ENCODE assay signal across 28 cellular contexts in genomic region chr20:57939499-57939898, GRCh38.
A peak's percentile ranks its signal among the peaks of the same experiment; 100 is the strongest.
DNase-seq lines count a peak whose midpoint lies in the region; ATAC-seq, FAIRE-seq and TF ChIP-seq lines count a peak whose summit lies in the region.
"Had no signal": no experiment of that assay in that cellular context is flagged by ENCODE, and none has a peak within 500 bp of the region (broad histone marks: within the 10 kb centered on the region; RNA-seq: fewer than 3 reads in every experiment).

No MANE protein-coding gene starts in this region.

- H3K27ac ChIP-seq in 22Rv1 (peak overlapping the region; percentile 95), upper lobe of right lung (no peak overlapping the region)
- H3K27ac ChIP-seq in effector memory CD4-positive, alpha-beta T cell (ENCODE audit: insufficient read depth, low read length, poor library complexity, severe bottlenecking): no peak overlapping the region
- H3K27ac ChIP-seq: BLaER1 treated with 17β-estradiol and CSF1 and Interleukin-3, amounts not matched to agents 10 nM and 100 nM; KMS-11; SK-N-MC had no signal

- H3K4me3 ChIP-seq in upper lobe of right lung: no peak overlapping the region
- no peak overlapping the region for H3K4me3 ChIP-seq in effector memory CD4-positive, alpha-beta T cell (ENCODE audit: insufficient read depth, low read depth, low read length, poor library complexity, severe bottlenecking)
- H3K4me3 ChIP-seq: A549; BLaER1 treated with 17β-estradiol and CSF1 and Interleukin-3, amounts not matched to agents 10 nM and 100 nM; GM23338; SK-N-MC had no signal

- intact Hi-C loops in upper lobe of right lung (cut with DNase I): no loop called here

- no peaks in the 10 kb centered on the region for H3K9me3 ChIP-seq in upper lobe of right lung
- no peaks in the 10 kb centered on the region for H3K9me3 ChIP-seq in effector memory CD4-positive, alpha-beta T cell (ENCODE audit: control insufficient read depth, low read length)
- H3K9me3 ChIP-seq: A549 had no signal

- POLR2A ChIA-PET in T-cell (lab: Charles Lee): no interaction called here

- H3K4me1 Mint-ChIP-seq in endothelial cell (ENCODE audit: unreplicated experiment) (peaks cover 37% of the 10 kb centered on the region), nephron (peaks cover 52% of the 10 kb centered on the region), T-cell (peaks cover 0 to 7% (median 3%) of the 10 kb centered on the region in 3 donors)
- H3K4me1 Mint-ChIP-seq: IgD-negative memory B cell had no signal

- H3K36me3 ChIP-seq in upper lobe of right lung: no peaks in the 10 kb centered on the region
- H3K36me3 ChIP-seq in effector memory CD4-positive, alpha-beta T cell (ENCODE audit: control insufficient read depth, insufficient read depth, low read length): no peaks in the 10 kb centered on the region
- H3K36me3 ChIP-seq: BLaER1 treated with 17β-estradiol and CSF1 and Interleukin-3, amounts not matched to agents 10 nM and 100 nM had no signal

- H3K27ac Mint-ChIP-seq in endothelial cell (ENCODE audit: unreplicated experiment) (peak overlapping the region; percentile 32), nephron (peak overlapping the region in 2 of 3 experiments; percentile 65 to 94), T-cell (no peak overlapping the region)
- H3K27ac Mint-ChIP-seq: CD4-positive, alpha-beta T cell; GM23338 had no signal

- H3K27me3 Mint-ChIP-seq in endothelial cell (ENCODE audit: unreplicated experiment): peaks cover 10% of the 10 kb centered on the region
- H3K27me3 Mint-ChIP-seq in nephron (ENCODE audit: low read depth): peaks cover 22% of the 10 kb centered on the region
- peaks cover 10 to 13% of the 10 kb centered on the region in 2 donors for H3K27me3 Mint-ChIP-seq in T-cell

- CTCF ChIA-PET in T-cell (lab: Charles Lee): no interaction called here

- H3K27me3 ChIP-seq in upper lobe of right lung: no peaks in the 10 kb centered on the region
- no peaks in the 10 kb centered on the region for H3K27me3 ChIP-seq in effector memory CD4-positive, alpha-beta T cell (replicated peaks; ENCODE audit: control insufficient read depth, insufficient read depth, low read length, poor library complexity, severe bottlenecking)
- H3K27me3 ChIP-seq: BLaER1 treated with 17β-estradiol and CSF1 and Interleukin-3, amounts not matched to agents 10 nM and 100 nM had no signal

- ATAC-seq in upper lobe of right lung (no peak), T-cell (replicated peaks in 1 of 4) (no peak)

- H3K4me3 Mint-ChIP-seq in endothelial cell (ENCODE audit: unreplicated experiment) (peak overlapping the region; percentile 19), nephron (no peak overlapping the region), T-cell (no peak overlapping the region)
- H3K4me3 Mint-ChIP-seq: CD4-positive, alpha-beta T cell; GM23338; IgD-negative memory B cell had no signal

- FAIRE-seq in HTR-8/SVneo (lab: Jason Lieb, UNC): peak; percentile 74
- FAIRE-seq: A549, G401.6 had no signal

- H3K36me3 Mint-ChIP-seq in endothelial cell (ENCODE audit: low read depth, unreplicated experiment): no peaks in the 10 kb centered on the region
- no peaks in the 10 kb centered on the region for H3K36me3 Mint-ChIP-seq in nephron (ENCODE audit: low read depth)
- no peaks in the 10 kb centered on the region for H3K36me3 Mint-ChIP-seq in T-cell
- H3K36me3 Mint-ChIP-seq: IgD-negative memory B cell had no signal

- DNase-seq in HTR-8/SVneo (ENCODE audit: insufficient read length, low spot score): no peak
- DNase-seq in endothelial cell (ENCODE audit: low spot score): no peak
- no peak for DNase-seq in upper lobe of right lung
- DNase-seq in effector memory CD4-positive, alpha-beta T cell: no peak
- no peak for DNase-seq in T-cell
- no peak for DNase-seq in NCI-H1048 (lab: John Stamatoyannopoulos, UW)
- DNase-seq: AML-193; CD4-positive, alpha-beta T cell; H9; NCI-H1105; NCI-H1436 treated with DMSO at 0.1 percent for 48 hours; NCI-H187 treated with DMSO at 0.1 percent for 48 hours; NCI-H2171 treated with DMSO at 0.1 percent for 48 hours; NCI-H345; NCI-H510A treated with DMSO at 0.1 percent for 48 hours; NCI-H748 treated with DMSO at 0.1 percent for 48 hours; RPMI8226; SHP77; SW 1271 had no signal

- H3K4me1 ChIP-seq in upper lobe of right lung: no peaks in the 10 kb centered on the region
- no peaks in the 10 kb centered on the region for H3K4me1 ChIP-seq in effector memory CD4-positive, alpha-beta T cell (ENCODE audit: control insufficient read depth, insufficient read depth, low read length, poor library complexity, severe bottlenecking)

- H3K9me3 Mint-ChIP-seq in endothelial cell (ENCODE audit: unreplicated experiment): no peaks in the 10 kb centered on the region
- H3K9me3 Mint-ChIP-seq in nephron: no peaks in the 10 kb centered on the region
- no peaks in the 10 kb centered on the region for H3K9me3 Mint-ChIP-seq in T-cell
- H3K9me3 Mint-ChIP-seq: CD4-positive, alpha-beta T cell; IgD-negative memory B cell had no signal

- TF ChIP-seq CTCF in 22Rv1 (IDR thresholded peaks at IDR 0.05) (no peak), endothelial cell (IDR thresholded peaks at IDR 0.05; ENCODE audit: unreplicated experiment) (no peak), nephron (IDR thresholded peaks at IDR 0.05; ENCODE audit: unreplicated experiment in 3 of 3) (no peak), upper lobe of right lung (IDR thresholded peaks at IDR 0.05) (no peak)

Comparison
In these comparisons a context has a peak if more than half of its experiments do, and no peak if none do; other contexts are left out.
1. H3K27ac Mint-ChIP-seq: peak in endothelial cell (single experiment) and nephron (2 of 3); none in T-cell (0 of 2).